Comparison of ENCODE assay signal across 22 cellular contexts in the genomic region with DNA sequence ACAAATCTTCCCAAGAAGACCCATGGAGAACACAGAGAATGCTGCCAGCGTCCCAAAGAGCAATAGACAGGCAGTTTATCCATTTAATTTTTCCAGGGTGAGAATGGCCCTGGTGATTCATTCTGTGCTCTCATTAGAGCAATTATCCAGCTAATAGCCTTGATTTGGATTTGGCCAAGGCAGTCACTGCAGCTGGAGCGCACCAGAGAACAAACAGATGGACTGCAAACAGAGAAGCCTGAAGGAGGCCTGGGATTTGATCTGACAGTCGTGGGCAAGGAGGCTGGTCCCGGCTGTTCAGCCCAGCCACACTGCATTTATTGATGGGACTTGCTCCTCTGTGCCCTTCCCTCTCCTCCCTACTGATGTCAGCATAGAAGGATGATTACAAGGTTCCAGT.
"Had no signal": no experiment of that assay in that cellular context is flagged by ENCODE, and none has a peak within 500 bp of the region (broad histone marks: within the 10 kb centered on the region; RNA-seq: fewer than 3 reads in every experiment).

No MANE protein-coding gene starts in this region.

- H3K4me1 Mint-ChIP-seq: activated naive CD4-positive, alpha-beta T cell treated with anti-CD3 and anti-CD28 coated beads, Interleukin-2, amount 50 U/mL, for 24 hours had no signal

- DNase-seq: activated CD4-positive, alpha-beta T cell treated with anti-CD3 and anti-CD28 coated beads for 48 hours; activated CD4-positive, alpha-beta T cell treated with anti-CD3 and anti-CD28 coated beads, Interleukin-2, amount 50 U/mL, for 4 hours; activated CD4-positive, CD25-positive, alpha-beta regulatory T cell treated with anti-CD3 and anti-CD28 coated beads, Interleukin-2, amount 50 U/mL, for 72 hours; activated CD8-positive, alpha-beta memory T cell treated with anti-CD3 and anti-CD28 coated beads, Interleukin-2, amount 50 U/mL, for 48 hours; activated CD8-positive, alpha-beta T cell treated with anti-CD3 and anti-CD28 coated beads, Interleukin-2, amount 10 ng/mL, durations not matched to agents 7 days and 5 days; activated effector memory CD4-positive, alpha-beta T cell treated with Interleukin-2 at 50 U/mL for 16 hours; activated naive CD4-positive, alpha-beta T cell; activated T-cell treated with anti-CD3 and anti-CD28 coated beads, Interleukin-2, amount 50 U/mL, for 1 hour; aorta; KG1; NCI-H1048; NCI-H1417 treated with DMSO at 0.1 percent for 48 hours; NCI-H187; NCI-H2081; NCI-H2227 treated with DMSO at 0.1 percent for 48 hours; NCI-H446 treated with DMSO at 0.1 percent for 48 hours; NCI-H524 treated with DMSO at 0.1 percent for 48 hours; Peyer's patch; SHP77 had no signal

- H3K27ac Mint-ChIP-seq: activated CD8-positive, alpha-beta T cell treated with anti-CD3 and anti-CD28 coated beads, Interleukin-2, amount 10 ng/mL, durations not matched to agents 7 days and 5 days; activated naive CD4-positive, alpha-beta T cell treated with anti-CD3 and anti-CD28 coated beads, Interleukin-2, amount 50 U/mL, for 24 hours; IgD-negative memory B cell; T-helper 1 cell treated with Interleukin-12 subunit alpha and Interleukin-12 subunit beta and Interleukin-4 antibody, amounts not matched to agents 30 μg/mL and 1 μg/mL, for 36 hours had no signal

- H3K36me3 Mint-ChIP-seq: activated naive CD4-positive, alpha-beta T cell treated with anti-CD3 and anti-CD28 coated beads, Interleukin-2, amount 50 U/mL, for 24 hours had no signal

- H3K4me3 Mint-ChIP-seq: activated CD8-positive, alpha-beta T cell treated with anti-CD3 and anti-CD28 coated beads, Interleukin-2, amount 10 ng/mL, durations not matched to agents 7 days and 5 days; activated naive CD4-positive, alpha-beta T cell treated with anti-CD3 and anti-CD28 coated beads, Interleukin-2, amount 50 U/mL, for 24 hours; IgD-negative memory B cell; T-helper 1 cell treated with Interleukin-12 subunit alpha and Interleukin-12 subunit beta and Interleukin-4 antibody, amounts not matched to agents 30 μg/mL and 1 μg/mL, for 36 hours had no signal

- ATAC-seq: activated CD8-positive, alpha-beta T cell treated with anti-CD3 and anti-CD28 coated beads, Interleukin-2, amount 10 ng/mL, durations not matched to agents 7 days and 5 days had no signal
